Comparison of ENCODE assay signal across 9 cellular contexts in genomic region chr17:48074322-48075054, GRCh38. TPM values are rescaled to one million over a fixed set of nuclear protein-coding genes. Genes with fewer than 3 reads are reported as not detected.
DNase-seq lines count a peak whose midpoint lies in the region; ATAC-seq and TF ChIP-seq lines count a peak whose summit lies in the region.
"Had no signal": no experiment of that assay in that cellular context is flagged by ENCODE, and none has a peak within 500 bp of the region (broad histone marks: within the 10 kb centered on the region; RNA-seq: fewer than 3 reads in every experiment).

No MANE protein-coding gene starts in this region.

- 50 to 60% methylated on average over 4 of the region's 4 CpGs for WGBS in esophagus squamous epithelium, 2 donors
- WGBS in stomach, 5 donors = 51 to 62% (median 54%) methylated on average over 4 of the region's 4 CpGs

- H3F3A ChIP-seq in PC-3 (ENCODE audit: low read length, unreplicated experiment) = peaks cover 4% of the 10 kb centered on the region

- no peaks in the 10 kb centered on the region for H3K9me3 ChIP-seq in CD4-positive, alpha-beta T cell (ENCODE audit: control insufficient read depth, low read length)
- H3K9me3 ChIP-seq in PC-3 (ENCODE audit: low read length) (no peaks in the 10 kb centered on the region), esophagus squamous epithelium (no peaks in the 10 kb centered on the region), stomach (no peaks in the 10 kb centered on the region)

- H3K27me3 ChIP-seq in CD4-positive, alpha-beta T cell (ENCODE audit: control insufficient read depth, insufficient read depth, low read length) = no peaks in the 10 kb centered on the region
- H3K27me3 ChIP-seq in PC-3 (ENCODE audit: low read length) (no peaks in the 10 kb centered on the region), esophagus squamous epithelium (no peaks in the 10 kb centered on the region), stomach (no peaks in the 10 kb centered on the region)

- peaks cover 52% of the 10 kb centered on the region for H3K36me3 Mint-ChIP-seq in CD4-positive, alpha-beta T cell (ENCODE audit: low read depth)
- peaks cover 48% of the 10 kb centered on the region for H3K36me3 Mint-ChIP-seq in nephron progenitor cell (ENCODE audit: low read depth)
- H3K36me3 Mint-ChIP-seq: IgD-negative memory B cell had no signal

- no peaks in the 10 kb centered on the region for H3K27me3 Mint-ChIP-seq in CD4-positive, alpha-beta T cell
- H3K27me3 Mint-ChIP-seq in nephron progenitor cell (ENCODE audit: low read depth, poor library complexity) = peaks cover 3% of the 10 kb centered on the region
- H3K27me3 Mint-ChIP-seq: IgD-negative memory B cell had no signal

- H3K4me3 Mint-ChIP-seq in CD4-positive, alpha-beta T cell = no peak overlapping the region
- no peak overlapping the region for H3K4me3 Mint-ChIP-seq in nephron progenitor cell
- H3K4me3 Mint-ChIP-seq: IgD-negative memory B cell had no signal

- H3K9me2 ChIP-seq in PC-3 (replicated peaks; ENCODE audit: low read length) = no peaks in the 10 kb centered on the region

- intact Hi-C loops in CD4-positive, alpha-beta T cell (cut with DNase I, micrococcal nuclease) = loop anchor here (1.0 to 2.0 kb wide), 5 partner anchors 26 to 125 kb away; partner anchors contain the start of genes COPZ2 (in 1 of the 2) and NFE2L1 (in 1 of the 2)
- intact Hi-C loops in PC-3 (cut with micrococcal nuclease) (loop anchor here (1.0 kb wide), 3 partner anchors 25 to 57 kb away; no protein-coding TSS in a partner anchor), esophagus squamous epithelium (cut with DNase I) (loop anchor here (5.0 kb wide), 2 partner anchors 47 to 58 kb away; no protein-coding TSS in a partner anchor), stomach (cut with DNase I; ENCODE audit: low total_unique reads) (loop anchor here (5.0 kb wide), 2 partner anchors 47 to 53 kb away; no protein-coding TSS in a partner anchor)

- CTCF ChIA-PET in CD4-positive, alpha-beta T cell (lab: Charles Lee) = interaction anchor here (0.7 to 4.0 kb wide), 6 partner anchors 8 to 562 kb away, joined by 3 to 37 read pairs (median 4); partner anchors contain the start of gene CDK5RAP3
- CTCF ChIA-PET in PC-3 (lab: Charles Lee) = interaction anchor here (0.5 to 1.1 kb wide), 4 partner anchors 31 to 49 kb away, joined by 4 to 10 read pairs (median 4); no protein-coding TSS in a partner anchor

- peak; percentile 85 for TF ChIP-seq CTCF in CD4-positive, alpha-beta T cell (IDR thresholded peaks at IDR 0.05)
- TF ChIP-seq CTCF in PC-3 (conservative IDR thresholded peaks at IDR 0.05; ENCODE audit: low read depth, low read length) (peak; percentile 92), esophagus squamous epithelium (IDR thresholded peaks at IDR 0.05) (peak; percentile 56 to 91 (median 86)), nephron progenitor cell (IDR thresholded peaks at IDR 0.05) (peak; percentile 78), stomach (IDR thresholded peaks at IDR 0.05) (peak in 5 of 7 experiments; percentile 57 to 87 (median 73))

- POLR2A ChIA-PET in CD4-positive, alpha-beta T cell (lab: Charles Lee) = interaction anchor here (0.7 to 0.9 kb wide), 2 partner anchors 25 to 27 kb away, joined by 3 read pairs; no protein-coding TSS in a partner anchor
- POLR2A ChIA-PET in PC-3 (lab: Charles Lee; ENCODE audit: unreplicated experiment) = interaction anchor here (0.6 to 1.7 kb wide), 3 partner anchors 49 to 991 kb away, joined by 3 to 5 read pairs (median 5); no protein-coding TSS in a partner anchor

- no peak for TF ChIP-seq EP300 in stomach (IDR thresholded peaks at IDR 0.05)

- peaks cover 1% of the 10 kb centered on the region; the same call in 1 of the 2 replicates for H4K20me1 ChIP-seq in PC-3 (ENCODE audit: low read length)

- DNase-seq in CD4-positive, alpha-beta T cell = peak; percentile 55 to 74 (median 68)
- DNase-seq in HK-2 (ENCODE audit: unreplicated experiment) = peak; percentile 60
- peak; percentile 95 for DNase-seq in PC-3
- DNase-seq in activated T-cell treated with anti-CD3 and anti-CD28 coated beads for 48 hours (ENCODE audit: low read depth) = peak; percentile 41
- DNase-seq in esophagus squamous epithelium (lab: John Stamatoyannopoulos, UW) = no peak
- peak; percentile 75 for DNase-seq in nephron progenitor cell
- peak; percentile 83 for DNase-seq in stomach

- TF ChIP-seq POLR2A in esophagus squamous epithelium (IDR thresholded peaks at IDR 0.05) (no peak), stomach (IDR thresholded peaks at IDR 0.05) (no peak)

- no peak overlapping the region for H3K27ac ChIP-seq in CD4-positive, alpha-beta T cell (ENCODE audit: low read depth, low read length)
- H3K27ac ChIP-seq in PC-3 (ENCODE audit: low read length) (no peak overlapping the region), esophagus squamous epithelium (peak overlapping the region in 2 of 4 donors; percentile 15 to 36), stomach (no peak overlapping the region)

- no peak overlapping the region for H3K9ac ChIP-seq in PC-3 (ENCODE audit: low read length)

- H3K4me1 Mint-ChIP-seq in CD4-positive, alpha-beta T cell (ENCODE audit: low read depth) = no peaks in the 10 kb centered on the region
- peaks cover 9% of the 10 kb centered on the region for H3K4me1 Mint-ChIP-seq in nephron progenitor cell

- BruUV-seq in PC-3 (replicated peaks; lab: Mats Ljungman, UMichigan) = no TSS peak

- peaks cover 27% of the 10 kb centered on the region for H3K79me2 ChIP-seq in PC-3 (ENCODE audit: low read length)

- H3K36me3 ChIP-seq in PC-3 (ENCODE audit: low read depth, low read length) (peaks cover 58% of the 10 kb centered on the region), esophagus squamous epithelium (peaks cover 4 to 73% (median 22%) of the 10 kb centered on the region in 3 donors), stomach (peaks cover 18 to 72% (median 66%) of the 10 kb centered on the region in 4 donors)

- H2AFZ ChIP-seq in PC-3 (ENCODE audit: low read length) = no peak overlapping the region

- peak; percentile 86 for ATAC-seq in CD4-positive, alpha-beta T cell (ENCODE audit: poor library complexity)
- ATAC-seq in PC-3 (peak; percentile 91), HG03095 (IDR thresholded peaks at IDR 0.05; ENCODE audit: unreplicated experiment) (no peak)

- no peak overlapping the region for H3K27ac Mint-ChIP-seq in CD4-positive, alpha-beta T cell
- H3K27ac Mint-ChIP-seq in nephron progenitor cell = peak overlapping the region; percentile 88

- H3K4me1 ChIP-seq in PC-3 (ENCODE audit: insufficient read depth, low read length) = no peaks in the 10 kb centered on the region
- peaks cover 0 to 10% (median 0%) of the 10 kb centered on the region in 3 donors for H3K4me1 ChIP-seq in esophagus squamous epithelium
- H3K4me1 ChIP-seq in stomach = no peaks in the 10 kb centered on the region

- H3K4me3 ChIP-seq in PC-3 (ENCODE audit: low read length) (no peak overlapping the region), esophagus squamous epithelium (no peak overlapping the region), stomach (no peak overlapping the region)

- H3K9me3 Mint-ChIP-seq in CD4-positive, alpha-beta T cell = no peaks in the 10 kb centered on the region
- H3K9me3 Mint-ChIP-seq in nephron progenitor cell = no peaks in the 10 kb centered on the region
- H3K9me3 Mint-ChIP-seq: IgD-negative memory B cell had no signal

- no peak overlapping the region for H3K4me2 ChIP-seq in PC-3 (ENCODE audit: low read length)

RNA-seq across cellular contexts. Expression of gene NFE2L1, which starts 26.3 kb away (rescaled TPM):
- 10 to 100 TPM; 28.1 to 30.6 TPM for total RNA-seq in CD4-positive, alpha-beta T cell
- total RNA-seq in PC-3 (2014; rRNA removed) = 45.1 and 72.6 TPM in 2 replicates
- 100 to 1,000 TPM in 1 of 4 donors, 10 to 100 TPM in 3; 41.6 to 103 (median 60.0) TPM for total RNA-seq in esophagus squamous epithelium
- 100 to 1,000 TPM in 3 of 5 donors, 10 to 100 TPM in 2; 51.4 to 160 (median 126) TPM for total RNA-seq in stomach
- polyA plus RNA-seq in stomach = 10 to 100 TPM; 25.2 to 39.5 (median 36.6) TPM

RNA-seq across cellular contexts. Expression of gene CBX1, which starts 26.8 kb away (rescaled TPM):
- total RNA-seq in CD4-positive, alpha-beta T cell = 1 to 10 TPM; 5.5 to 6.6 TPM
- 119 and 142 TPM in 2 replicates for total RNA-seq in PC-3 (2014; rRNA removed)
- total RNA-seq in esophagus squamous epithelium = 10 to 100 TPM; 21.0 to 46.7 (median 24.7) TPM
- total RNA-seq in stomach = 10 to 100 TPM; 12.8 to 65.6 (median 40.3) TPM
- 10 to 100 TPM; 21.3 to 27.3 (median 23.4) TPM for polyA plus RNA-seq in stomach

RNA-seq across cellular contexts. Expression of gene SNX11, which starts 33.1 kb away (rescaled TPM):
- 1 to 10 TPM; 6.8 to 8.7 TPM for total RNA-seq in CD4-positive, alpha-beta T cell
- total RNA-seq in PC-3 (2014; rRNA removed) (17.7 and 23.3 TPM in 2 replicates), esophagus squamous epithelium (10 to 100 TPM; 12.7 to 16.6 (median 15.0) TPM), stomach (10 to 100 TPM in 3 of 5 donors, 1 to 10 TPM in 2; 3.5 to 35.7 (median 13.8) TPM)
- 10 to 100 TPM; 13.2 to 16.8 (median 14.4) TPM for polyA plus RNA-seq in stomach

RNA-seq across cellular contexts. Expression of gene COPZ2, which starts 36.9 kb away (rescaled TPM):
- under 1 TPM; 0.47 to 0.88 TPM for total RNA-seq in CD4-positive, alpha-beta T cell
- total RNA-seq in PC-3 (2014; rRNA removed) (0.63 and 1.3 TPM in 2 replicates), esophagus squamous epithelium (10 to 100 TPM in 1 of 4 donors, 1 to 10 TPM in 2, under 1 TPM in 1; 0.91 to 14.5 (median 5.7) TPM), stomach (100 to 1,000 TPM in 1 of 5 donors, 10 to 100 TPM in 2, 1 to 10 TPM in 2; 6.8 to 187 (median 12.3) TPM)
- 10 to 100 TPM; 17.0 to 20.4 (median 17.1) TPM for polyA plus RNA-seq in stomach
